In genomic region chr4:125313497-125313896, GRCh38 we compare ENCODE assay signal across 8 cellular contexts. TPM values are rescaled to one million over a fixed set of nuclear protein-coding genes. Genes with fewer than 3 reads are reported as not detected.
DNase-seq lines count a peak whose midpoint lies in the region; ATAC-seq and TF ChIP-seq lines count a peak whose summit lies in the region.

No MANE protein-coding gene starts in this region.

- H3K36me3 ChIP-seq in mesenchymal stem cell (ENCODE audit: control insufficient read depth in 1 of 2, insufficient read depth in 2 of 2, low read depth in 1 of 2, low read length in 2 of 2) (no peaks in the 10 kb centered on the region), aorta (ENCODE audit: control insufficient read depth in 1 of 2, insufficient read depth in 2 of 2, low read length in 1 of 2) (no peaks in the 10 kb centered on the region)

- H3K27ac ChIP-seq in mesenchymal stem cell (ENCODE audit: low read length, poor library complexity, severe bottlenecking) (no peak overlapping the region), aorta (ENCODE audit: low read depth in 1 of 2, low read length in 2 of 2) (no peak overlapping the region)

- peak; percentile 72 for TF ChIP-seq CTCF in GM12864 (IDR thresholded peaks at IDR 0.05; ENCODE audit: low read depth, low read length, missing control alignments)

- H3K4me1 ChIP-seq in mesenchymal stem cell (ENCODE audit: control insufficient read depth, insufficient read depth, low read depth, low read length) (peaks cover 16% of the 10 kb centered on the region), aorta (ENCODE audit: control insufficient read depth in 1 of 2, insufficient read depth in 2 of 2, low read length in 2 of 2) (peaks cover 3 to 5% of the 10 kb centered on the region in 2 donors)

- H3K4me3 ChIP-seq in GM12864 (ENCODE audit: low read depth, low read length) = no peak overlapping the region
- no peak overlapping the region for H3K4me3 ChIP-seq in mesenchymal stem cell (ENCODE audit: insufficient read depth in 1 of 2, low read depth in 1 of 2, low read length in 2 of 2)
- H3K4me3 ChIP-seq in aorta (ENCODE audit: low read length in 2 of 2) = no peak overlapping the region

- H3K79me1 ChIP-seq in mesenchymal stem cell (replicated peaks; ENCODE audit: low read length, poor library complexity, severe bottlenecking) = peaks cover 14% of the 10 kb centered on the region

- H3K9me3 ChIP-seq in mesenchymal stem cell (ENCODE audit: control insufficient read depth, low read length) (no peaks in the 10 kb centered on the region), aorta (ENCODE audit: control insufficient read depth, low read length) (peaks cover 2% of the 10 kb centered on the region)

- no peak overlapping the region for H2BK12ac ChIP-seq in mesenchymal stem cell (ENCODE audit: low read length in 2 of 2)

- H4K91ac ChIP-seq in mesenchymal stem cell (ENCODE audit: low read length) = no peak overlapping the region

- no peak overlapping the region for H3K23ac ChIP-seq in mesenchymal stem cell (ENCODE audit: low read length in 2 of 2)

- no peak overlapping the region for H2AK5ac ChIP-seq in mesenchymal stem cell (ENCODE audit: low read length, severe bottlenecking)

- H2BK15ac ChIP-seq in mesenchymal stem cell (ENCODE audit: low read depth, poor library complexity, severe bottlenecking) = no peak overlapping the region

- under 1% methylated on average over 5 of the region's 7 CpGs for WGBS in mesenchymal stem cell
- 0% methylated on average over 7 of the region's 7 CpGs for WGBS in aorta, 2 donors

- no peak overlapping the region for H2BK120ac ChIP-seq in mesenchymal stem cell (ENCODE audit: low read depth, low read length)

- no peak overlapping the region for H4K8ac ChIP-seq in mesenchymal stem cell (ENCODE audit: low read length)

- no peak overlapping the region for H2BK5ac ChIP-seq in mesenchymal stem cell (ENCODE audit: low read depth, low read length, poor library complexity, severe bottlenecking)

- H2AFZ ChIP-seq in mesenchymal stem cell (ENCODE audit: low read depth, low read length) = no peak overlapping the region

- no peak overlapping the region for H3K18ac ChIP-seq in mesenchymal stem cell (ENCODE audit: low read depth in 1 of 2, low read length in 2 of 2)

- ATAC-seq in HG02610 (IDR thresholded peaks at IDR 0.05; ENCODE audit: unreplicated experiment) (peak; percentile 50), aorta (ENCODE audit: low FRiP score) (peak; percentile 68)

- DNase-seq in AG08395 (ENCODE audit: low spot score) (peak; percentile 54), GM12864 (ENCODE audit: low read depth) (peak; percentile 33), NCI-H1048 (lab: John Stamatoyannopoulos, UW) (peak; percentile 82), SHP77 (lab: John Stamatoyannopoulos, UW) (peak; percentile 33 to 44), dedifferentiated amniotic fluid mesenchymal stem cell (ENCODE audit: extremely low spot score) (peak; percentile 97), mesenchymal stem cell (peak; percentile 91), aorta (no peak)

- no peak overlapping the region for H3K4ac ChIP-seq in mesenchymal stem cell (ENCODE audit: low read depth in 1 of 2, low read length in 2 of 2)

- H3K4me2 ChIP-seq in mesenchymal stem cell (ENCODE audit: low read length, poor library complexity, severe bottlenecking) = no peak overlapping the region

- H3K27me3 ChIP-seq in mesenchymal stem cell (ENCODE audit: control insufficient read depth in 1 of 2, insufficient read depth in 1 of 2, low read length in 2 of 2) (no peaks in the 10 kb centered on the region), aorta (ENCODE audit: control insufficient read depth in 1 of 2, insufficient read depth in 2 of 2, low read length in 1 of 2) (no peaks in the 10 kb centered on the region)

- intact Hi-C loops in aorta (cut with DNase I) = loop anchor here (2.0 to 10.0 kb wide), 4 partner anchors 171 to 1291 kb away; no protein-coding TSS in a partner anchor

- H3K9ac ChIP-seq in mesenchymal stem cell (ENCODE audit: low read length) = no peak overlapping the region

- H3K14ac ChIP-seq in mesenchymal stem cell (ENCODE audit: low read length in 2 of 2) = no peak overlapping the region

RNA-seq across cellular contexts. Expression of gene FAT4, which starts 1.3 kb away (rescaled TPM):
- polyA plus RNA-seq in mesenchymal stem cell (2013, experiment 1 of 2) = 2.9 TPM
- 2.8 TPM for polyA plus RNA-seq in mesenchymal stem cell (2013, experiment 2 of 2)
- 10 to 100 TPM; 40.5 to 48.0 TPM for total RNA-seq in aorta
- polyA plus RNA-seq in aorta = 1 to 10 TPM in 1 of 2 donors, under 1 TPM in 1; 0.88 to 6.6 TPM

Comparison
In these comparisons a context has a peak if more than half of its experiments do, and no peak if none do; other contexts are left out.
1. DNase-seq: peak in AG08395 (single experiment), GM12864 (single experiment), NCI-H1048 (single experiment), SHP77 (2 of 2), dedifferentiated amniotic fluid mesenchymal stem cell (single experiment) and mesenchymal stem cell (single experiment); none in aorta (0 of 2).